ENCODE assay signal across 1 cellular context in genomic region chr1:164605254-164606091, GRCh38.
TF ChIP-seq lines count a peak whose summit lies in the region.

No MANE protein-coding gene starts in this region.

TF ChIP-seq in GM23338, 12 proteins besides CTCF, POLR2A, EP300 and RAD21 (continued from another document):
- TF ChIP-seq ZNF462 (CRISPR knock-in tag; IDR thresholded peaks at IDR 0.05) (peak; percentile 55), EZH2 (IDR thresholded peaks at IDR 0.05; ENCODE audit: low read depth, unreplicated experiment) (no peak)
